In the genomic region with DNA sequence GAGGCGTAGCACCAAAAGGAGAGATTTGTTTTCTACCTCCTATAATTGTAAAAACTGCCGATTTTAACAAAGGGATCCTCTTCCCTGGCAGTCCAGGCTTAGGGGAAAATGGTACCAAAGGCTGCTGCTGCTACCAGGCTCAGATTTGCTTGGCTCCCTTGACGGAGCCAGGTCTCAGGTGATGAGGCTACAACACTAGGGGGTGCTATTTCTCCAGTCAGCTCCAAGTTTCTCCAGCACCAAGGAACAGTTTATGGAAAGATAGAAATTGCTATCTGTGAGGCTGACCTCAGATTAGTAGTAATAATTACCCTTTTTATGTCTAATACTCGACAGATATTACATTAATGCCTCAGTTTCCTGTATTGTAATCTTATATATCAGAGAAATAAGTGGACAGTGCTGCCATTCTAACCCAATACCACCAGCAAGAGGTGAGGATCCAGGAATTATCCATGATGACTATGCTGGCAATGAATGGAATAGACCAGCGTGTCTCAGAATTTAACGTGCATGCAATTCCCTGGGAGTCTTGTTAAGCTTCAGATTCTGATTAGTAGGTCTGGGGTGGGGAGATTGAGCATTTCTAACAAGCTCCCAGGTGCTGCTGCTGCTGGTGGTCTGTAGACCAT, we compare ENCODE assay signal across 8 cellular contexts.
DNase-seq lines count a peak whose midpoint lies in the region; ATAC-seq and TF ChIP-seq lines count a peak whose summit lies in the region.

No MANE protein-coding gene starts in this region.

- no peaks in the 10 kb centered on the region for H3K4me1 ChIP-seq in NT2/D1 (ENCODE audit: insufficient read depth, insufficient read length)
- no peaks in the 10 kb centered on the region for H3K4me1 ChIP-seq in breast epithelium
- no peaks in the 10 kb centered on the region for H3K4me1 ChIP-seq in suprapubic skin

- no peak overlapping the region for H3K9ac ChIP-seq in NT2/D1 (ENCODE audit: insufficient read length, low read depth)

- intact Hi-C loops in breast epithelium (cut with DNase I; ENCODE audit: low total_unique reads), result no loop called here

- H3K27ac ChIP-seq in breast epithelium (no peak overlapping the region), suprapubic skin (no peak overlapping the region)

- H3K27me3 ChIP-seq in NT2/D1 (ENCODE audit: insufficient read depth, insufficient read length) (no peaks in the 10 kb centered on the region), breast epithelium (no peaks in the 10 kb centered on the region), kidney epithelial cell (ENCODE audit: control insufficient read depth, insufficient read depth, low read length) (no peaks in the 10 kb centered on the region), suprapubic skin (no peaks in the 10 kb centered on the region)

- H3K9me3 ChIP-seq in NT2/D1 (ENCODE audit: insufficient read depth, low read length), result no peaks in the 10 kb centered on the region
- no peaks in the 10 kb centered on the region for H3K9me3 ChIP-seq in breast epithelium
- no peaks in the 10 kb centered on the region for H3K9me3 ChIP-seq in suprapubic skin

- peak; percentile 53 for ATAC-seq in HG03439 (IDR thresholded peaks at IDR 0.05; ENCODE audit: unreplicated experiment)

- TF ChIP-seq CTCF in breast epithelium (IDR thresholded peaks at IDR 0.05) (peak in 2 of 3 donors; percentile 48 to 56), kidney epithelial cell (IDR thresholded peaks at IDR 0.05; ENCODE audit: insufficient read depth, low read length, poor library complexity, severe bottlenecking) (peak; percentile 75), suprapubic skin (IDR thresholded peaks at IDR 0.05) (peak; percentile 23 to 49)

- TF ChIP-seq POLR2A in breast epithelium (IDR thresholded peaks at IDR 0.05) (no peak), suprapubic skin (IDR thresholded peaks at IDR 0.05) (no peak)

- 51% methylated on average over 6 of the region's 6 CpGs for WGBS in suprapubic skin

- no peak for TF ChIP-seq EP300 in suprapubic skin (IDR thresholded peaks at IDR 0.05)

- peak; percentile 34 to 60 for DNase-seq in NCI-H524 (lab: John Stamatoyannopoulos, UW)
- no peak for DNase-seq in NCI-H524 treated with DMSO at 0.1 percent for 48 hours (lab: John Stamatoyannopoulos, UW)
- peak; percentile 22 for DNase-seq in NT2/D1 (ENCODE audit: low read depth, low spot score)
- DNase-seq in breast epithelium (ENCODE audit: low spot score in 2 of 2), result no peak
- DNase-seq in kidney epithelial cell (ENCODE audit: low read depth), result peak; percentile 1
- DNase-seq in suprapubic skin (ENCODE audit: low spot score in 2 of 2), result no peak
- DNase-seq in ecto neural progenitor cell (ENCODE audit: low spot score), result no peak

- H3K36me3 ChIP-seq in NT2/D1 (ENCODE audit: insufficient read depth, insufficient read length, low read length) (no peaks in the 10 kb centered on the region), breast epithelium (no peaks in the 10 kb centered on the region), kidney epithelial cell (ENCODE audit: control insufficient read depth, insufficient read depth, low read length) (no peaks in the 10 kb centered on the region), suprapubic skin (no peaks in the 10 kb centered on the region)

- no peak overlapping the region for H3K4me3 ChIP-seq in NT2/D1 (ENCODE audit: insufficient read length, low read depth)
- H3K4me3 ChIP-seq in breast epithelium, result no peak overlapping the region
- no peak overlapping the region for H3K4me3 ChIP-seq in kidney epithelial cell (ENCODE audit: low read depth, low read length)
- H3K4me3 ChIP-seq in suprapubic skin, result no peak overlapping the region

Comparison
In these comparisons a context has a peak if more than half of its experiments do, and no peak if none do; other contexts are left out.
1. DNase-seq: peak in NCI-H524 (2 of 2), NT2/D1 (single experiment) and kidney epithelial cell (single experiment); none in NCI-H524 treated with DMSO at 0.1 percent for 48 hours (single experiment), breast epithelium (0 of 2), suprapubic skin (0 of 2) and ecto neural progenitor cell (single experiment).
2. Peak in every context shown above with its lines, with median percentiles within 50 percentile points of each other: CTCF ChIP-seq.